ENCODE assay signal across 18 cellular contexts in genomic region chr1:200676829-200677228, GRCh38. TPM values are rescaled to one million over a fixed set of nuclear protein-coding genes. Genes with fewer than 3 reads are reported as not detected.
DNase-seq lines count a peak whose midpoint lies in the region; ATAC-seq, FAIRE-seq and TF ChIP-seq lines count a peak whose summit lies in the region.
"Had no signal": no experiment of that assay in that cellular context is flagged by ENCODE, and none has a peak within 500 bp of the region (broad histone marks: within the 10 kb centered on the region; RNA-seq: fewer than 3 reads in every experiment).

No MANE protein-coding gene starts in this region.

- no peaks in the 10 kb centered on the region for H3K27me3 ChIP-seq in WERI-Rb-1 (ENCODE audit: insufficient read depth, low read depth, severe bottlenecking)
- H3K27me3 ChIP-seq in K562 (ENCODE audit: control insufficient read depth in 2 of 2, insufficient read depth in 2 of 2, low read length in 2 of 2): no peaks in the 10 kb centered on the region
- H3K27me3 ChIP-seq in ovary: no peaks in the 10 kb centered on the region
- H3K27me3 ChIP-seq: BE2C had no signal

- POLR2A ChIA-PET in K562 (lab: Yijun Ruan, JAX): interaction anchor here (0.5 to 0.8 kb wide), 2 partner anchors 21 to 55 kb away, joined by 3 to 6 read pairs; no protein-coding TSS in a partner anchor

- TF ChIP-seq POLR2A in K562 (conservative IDR thresholded peaks at IDR 0.05) (no peak), ovary (IDR thresholded peaks at IDR 0.05) (no peak)

- H3K4me3 ChIP-seq in WERI-Rb-1 (ENCODE audit: low read depth, low read length) (no peak overlapping the region), K562 (no peak overlapping the region), ovary (no peak overlapping the region)
- H3K4me3 ChIP-seq: GM12878, GM23248, HAP-1 had no signal

- TF ChIP-seq EP300 in K562 (IDR thresholded peaks at IDR 0.05; ENCODE audit: low read length) (no peak), ovary (IDR thresholded peaks at IDR 0.05) (no peak)

- TF ChIP-seq CTCF in WERI-Rb-1 (IDR thresholded peaks at IDR 0.05; ENCODE audit: low read depth, low read length): no peak
- no peak for TF ChIP-seq CTCF in K562 (IDR thresholded peaks at IDR 0.05 in 2 of 3, conservative IDR thresholded peaks at IDR 0.05 in 1 of 3; ENCODE audit: insufficient read depth in 2 of 3, low read depth in 1 of 3, low read length in 3 of 3)
- no peak for TF ChIP-seq CTCF in ovary (IDR thresholded peaks at IDR 0.05)

- no peak overlapping the region for H3K9ac ChIP-seq in K562 (ENCODE audit: insufficient read depth in 1 of 2, low read depth in 2 of 2, low read length in 2 of 2)
- H3K9ac ChIP-seq: GM23248 had no signal

- no peaks in the 10 kb centered on the region for H3K9me3 ChIP-seq in WERI-Rb-1 (ENCODE audit: severe bottlenecking)
- no peaks in the 10 kb centered on the region for H3K9me3 ChIP-seq in K562 (replicated peaks; ENCODE audit: control insufficient read depth, insufficient read depth, low read depth, low read length)
- H3K9me3 ChIP-seq in ovary: no peaks in the 10 kb centered on the region
- H3K9me3 ChIP-seq: BE2C, Caco-2, HAP-1 had no signal

- H3K4me2 ChIP-seq in K562 (ENCODE audit: insufficient read depth, low read length): no peak overlapping the region

- DNase-seq in NCI-H524 treated with DMSO at 0.1 percent for 48 hours (lab: John Stamatoyannopoulos, UW) (peak; percentile 38), WERI-Rb-1 (peak; percentile 59), K562 (ENCODE audit: extremely low read depth in 1 of 4, low spot score in 3 of 4) (peak in 1 of 4 experiments; percentile 24), ovary (no peak), GDM1 (lab: John Stamatoyannopoulos, UW) (no peak)
- DNase-seq in stimulated activated naive CD8-positive, alpha-beta T cell treated with anti-CD3 and anti-CD28 coated beads, Interleukin-15, Interleukin-2, amounts not matched to agents 100 U/mL and 50 U/mL, for 24 hours: no peak
- DNase-seq: ACHN; BE2C; C1 segment of cervical spinal cord; Caco-2; CD4-positive, CD25-positive, alpha-beta regulatory T cell; DMS79 treated with DMSO at 0.1 percent for 48 hours; GM23248 had no signal

- CTCF ChIA-PET in K562 (lab: Yijun Ruan, JAX; ENCODE audit: low intra/inter-chr PET ratio): no interaction called here

- H3K27ac ChIP-seq in WERI-Rb-1 (peak overlapping the region; percentile 70), K562 (ENCODE audit: extremely low read depth, low read depth, low read length) (no peak overlapping the region), ovary (no peak overlapping the region)
- H3K27ac ChIP-seq: GM23248 had no signal

- ATAC-seq in K562: peak; percentile 33
- no peak for ATAC-seq in stimulated activated naive CD8-positive, alpha-beta T cell treated with anti-CD3 and anti-CD28 coated beads, Interleukin-15, Interleukin-2, amounts not matched to agents 100 U/mL and 50 U/mL, for 24 hours
- no peak for ATAC-seq in HG03521 (IDR thresholded peaks at IDR 0.05; ENCODE audit: unreplicated experiment)
- ATAC-seq: GM12878 had no signal

- WGBS in K562 (ENCODE audit: insufficient coverage, low coverage, missing lambda C conversion rate): 47% methylated on average over 5 of the region's 6 CpGs
- WGBS in ovary, 3 donors: 85 to 91% (median 90%) methylated on average over 6 of the region's 6 CpGs

- H3K4me1 ChIP-seq in K562 (replicated peaks in 1 of 2; ENCODE audit: control insufficient read depth in 2 of 2, insufficient read depth in 2 of 2, low read length in 2 of 2): peaks cover 3 to 16% of the 10 kb centered on the region in 2 experiments; a peak in 4 of 5 replicates
- H3K4me1 ChIP-seq in ovary (ENCODE audit: insufficient read depth): no peaks in the 10 kb centered on the region
- H3K4me1 ChIP-seq: BE2C, Caco-2, HAP-1 had no signal

- H2AFZ ChIP-seq in K562 (ENCODE audit: low read depth, low read length): no peak overlapping the region
- H2AFZ ChIP-seq: GM23248 had no signal

- peaks cover 3% of the 10 kb centered on the region; the same call in 1 of the 3 replicates for H3K79me2 ChIP-seq in K562 (ENCODE audit: control insufficient read depth, insufficient read depth, low read length)

- no peaks in the 10 kb centered on the region for H3K9me1 ChIP-seq in K562 (ENCODE audit: control insufficient read depth, insufficient read depth, low read length)

- TF ChIP-seq RAD21 in K562 (CRISPR knock-in tag; conservative IDR thresholded peaks at IDR 0.05 in 1 of 2, IDR thresholded peaks at IDR 0.05 in 1 of 2): no peak

- H4K20me1 ChIP-seq in K562 (replicated peaks; ENCODE audit: control insufficient read depth, insufficient read depth, low read length): no peaks in the 10 kb centered on the region

- intact Hi-C loops in K562 (cut with micrococcal nuclease) (loop anchor here (5.0 kb wide), 1 partner anchor 735 kb away; no protein-coding TSS in a partner anchor), ovary (cut with DNase I) (loop anchor here in 1 of 4 donors (10.0 kb wide), 1 partner anchor 58 kb away; the partner anchor contains the start of gene CAMSAP2)

- BruUV-seq in K562 (replicated peaks; lab: Mats Ljungman, UMichigan): no TSS peak

- no peak for FAIRE-seq in K562 (lab: Jason Lieb, UNC)
- FAIRE-seq: A204.1, GM12878, GM19239 had no signal

- in situ Hi-C loops in K562 (cut with MboI): no loop called here

- H3K36me3 ChIP-seq in WERI-Rb-1 (no peaks in the 10 kb centered on the region), K562 (ENCODE audit: control insufficient read depth, insufficient read depth, low read length) (no peaks in the 10 kb centered on the region), ovary (no peaks in the 10 kb centered on the region)
- H3K36me3 ChIP-seq: BE2C, HAP-1 had no signal

TF ChIP-seq in K562, 482 proteins besides CTCF, POLR2A, EP300 and RAD21 (continues in another document):
- TF ChIP-seq THAP12 (CRISPR knock-in tag; IDR thresholded peaks at IDR 0.05) (no peak), CBFA2T3 (IDR thresholded peaks at IDR 0.05) (peak; percentile 52; the same call in 1 of the 2 replicates), POLR2B (IDR thresholded peaks at IDR 0.05; ENCODE audit: low read depth, partially characterized antibody) (no peak), SMARCE1 (IDR thresholded peaks at IDR 0.05) (peak; percentile 23; the same call in 1 of the 2 replicates)

RNA-seq across cellular contexts. Expression of gene DDX59, which starts 7.1 kb away (rescaled TPM):
- total RNA-seq in K562 (2011; cell fraction: chromatin; rRNA removed; ENCODE audit: low replicate concordance): 19.4 and 32.1 TPM in 2 replicates
- total RNA-seq in K562 (2011; cell fraction: nucleolus; rRNA removed): 8.0 and 8.6 TPM in 2 replicates
- total RNA-seq in K562 (2011; cell fraction: nucleoplasm; rRNA removed): 12.3 and 17.9 TPM in 2 replicates
- total RNA-seq in K562 (2014; rRNA removed): 15.8 and 18.4 TPM in 2 replicates
- total RNA-seq in K562 (2014; rRNA removed; fragmentation: Illumina TruSeq; extraction: Trizol): 21.1 and 23.9 TPM in 2 replicates
- total RNA-seq in K562 (2015; rRNA removed; fragmentation: Illumina TruSeq; extraction: Trizol): 20.0 and 24.1 TPM in 2 replicates
- total RNA-seq in K562 (2021): 17.9 and 19.9 TPM in 2 replicates
- 19.8 and 23.4 TPM in 2 replicates for polyA plus RNA-seq in K562 (2011; rRNA removed)
- 4.9 and 12.3 TPM in 2 replicates for polyA plus RNA-seq in K562 (2011; cell fraction: cytosol; rRNA removed)
- polyA plus RNA-seq in K562 (2011; cell fraction: nucleus; rRNA removed): 8.0 and 12.4 TPM in 2 replicates
- polyA plus RNA-seq in K562 (2012): 12.2 and 19.5 TPM in 2 replicates
- 21.1 and 30.4 TPM in 2 replicates for polyA plus RNA-seq in K562 (2014; fragmentation: Illumina TruSeq; extraction: Trizol)
- 1 to 10 TPM; 8.3 TPM for polyA plus RNA-seq in K562 (2014; fragmentation: Nextera tagmentation; extraction: Ambion mirVana)
- polyA plus RNA-seq in K562 (2014; rRNA removed): 24.4 and 25.7 TPM in 2 replicates
- polyA minus RNA-seq in K562 (2011; rRNA and poly(A)+ RNA removed): 20.3 and 27.4 TPM in 2 replicates
- 9.6 and 13.3 TPM in 2 replicates for polyA minus RNA-seq in K562 (2011; cell fraction: cytosol; rRNA and poly(A)+ RNA removed)
- 6.5 and 13.0 TPM in 2 replicates for polyA minus RNA-seq in K562 (2011; cell fraction: nucleus; rRNA and poly(A)+ RNA removed)
- total RNA-seq in ovary: 10 to 100 TPM; 16.4 to 25.6 (median 19.5) TPM
- polyA plus RNA-seq in ovary: 10 to 100 TPM; 17.6 to 29.1 TPM

RNA-seq across cellular contexts. Expression of gene KIF14, which starts 56.3 kb away (rescaled TPM):
- 13.4 and 90.0 TPM in 2 replicates for total RNA-seq in K562 (2011; cell fraction: chromatin; rRNA removed; ENCODE audit: low replicate concordance)
- total RNA-seq in K562 (2011; cell fraction: nucleolus; rRNA removed): 7.8 and 12.8 TPM in 2 replicates
- total RNA-seq in K562 (2011; cell fraction: nucleoplasm; rRNA removed): 20.8 TPM in 2 replicates
- total RNA-seq in K562 (2014; rRNA removed) (22.4 and 24.8 TPM in 2 replicates), K562 (2014; rRNA removed; fragmentation: Illumina TruSeq; extraction: Trizol) (47.4 and 55.8 TPM in 2 replicates), K562 (2015; rRNA removed; fragmentation: Illumina TruSeq; extraction: Trizol) (40.5 and 43.1 TPM in 2 replicates), K562 (2021) (25.0 and 26.8 TPM in 2 replicates), ovary (under 1 TPM in 5 of 7 donors, not detected in 2; 0.03 to 0.40 (median 0.11) TPM)
- polyA plus RNA-seq in K562 (2011; rRNA removed) (25.0 and 37.5 TPM in 2 replicates), K562 (2014; fragmentation: Illumina TruSeq; extraction: Trizol) (28.6 and 31.7 TPM in 2 replicates), K562 (2014; fragmentation: Nextera tagmentation; extraction: Ambion mirVana) (10 to 100 TPM; 11.5 to 14.0 TPM), K562 (2014; rRNA removed) (25.1 and 29.0 TPM in 2 replicates), ovary (under 1 TPM; 0.06 to 0.23 TPM)
- polyA plus RNA-seq in K562 (2011; cell fraction: cytosol; rRNA removed): 3.2 and 7.5 TPM in 2 replicates
- 9.2 and 10.1 TPM in 2 replicates for polyA plus RNA-seq in K562 (2011; cell fraction: nucleus; rRNA removed)
- polyA plus RNA-seq in K562 (2012): 15.3 and 18.7 TPM in 2 replicates
- polyA minus RNA-seq in K562 (2011; rRNA and poly(A)+ RNA removed): 52.8 and 53.0 TPM in 2 replicates
- 14.6 and 20.4 TPM in 2 replicates for polyA minus RNA-seq in K562 (2011; cell fraction: cytosol; rRNA and poly(A)+ RNA removed)
- 10.5 and 17.9 TPM in 2 replicates for polyA minus RNA-seq in K562 (2011; cell fraction: nucleus; rRNA and poly(A)+ RNA removed)

Comparison
In these comparisons a context has a peak if more than half of its experiments do, and no peak if none do; other contexts are left out.
1. DNase-seq: peak in NCI-H524 treated with DMSO at 0.1 percent for 48 hours (single experiment) and WERI-Rb-1 (single experiment); none in ovary (0 of 5), GDM1 (single experiment) and stimulated activated naive CD8-positive, alpha-beta T cell treated with anti-CD3 and anti-CD28 coated beads, Interleukin-15, Interleukin-2, amounts not matched to agents 100 U/mL and 50 U/mL, for 24 hours (single experiment).
2. RNA of gene KIF14, which starts 56.3 kb away (total RNA-seq): 7.8 to 90.0 TPM in K562; 0.03 to 0.40 TPM in ovary; every median in the first group is over 4 times any median in the second.